18 cellular contexts compared by ENCODE assay signal in the genomic region with DNA sequence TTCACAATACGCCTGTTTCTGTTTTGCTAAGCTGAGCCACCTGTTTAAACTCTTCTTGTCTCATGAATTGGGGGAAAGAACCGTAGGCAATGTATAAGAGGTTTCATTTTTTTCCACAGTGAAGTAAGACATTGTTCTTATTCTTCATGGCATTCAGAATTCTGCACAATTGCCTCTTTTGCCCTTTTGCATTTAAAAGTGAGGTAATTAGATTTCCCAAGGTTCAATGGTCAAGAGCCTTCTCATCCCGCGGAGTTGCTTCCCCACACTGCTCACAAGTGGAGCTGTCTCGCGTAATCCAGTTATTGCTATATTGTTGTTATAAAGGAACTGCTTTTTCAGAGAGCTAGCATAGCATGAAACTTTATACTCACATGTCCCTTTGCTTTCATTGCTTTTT.
"Had no signal": no experiment of that assay in that cellular context is flagged by ENCODE, and none has a peak within 500 bp of the region (broad histone marks: within the 10 kb centered on the region; RNA-seq: fewer than 3 reads in every experiment).

No MANE protein-coding gene starts in this region.

- H3K36me3 ChIP-seq: brain microvascular endothelial cell, lower lobe of right lung, stomach, tibial artery, uterus had no signal

- H3K9me3 Mint-ChIP-seq: activated naive CD4-positive, alpha-beta T cell treated with anti-CD3 and anti-CD28 coated beads, Interleukin-2, amount 50 U/mL, for 24 hours; immature natural killer cell; naive B cell had no signal

- H3K4me1 ChIP-seq: lower lobe of right lung, psoas muscle, stomach, tibial artery, uterus had no signal

- DNase-seq: activated CD4-positive, alpha-beta T cell treated with anti-CD3 and anti-CD28 coated beads, Interleukin-2, amount 50 U/mL, for 4 hours; activated effector memory CD4-positive, alpha-beta T cell treated with Interleukin-2 at 50 U/mL for 16 hours; activated T-cell treated with anti-CD3 and anti-CD28 coated beads, Interleukin-2, amount 50 U/mL, for 24 hours; amniotic stem cell; brain microvascular endothelial cell; glutamatergic neuron; immature natural killer cell; lower lobe of right lung; naive B cell; psoas muscle; stimulated activated CD4-positive, alpha-beta T cell treated with anti-CD3 and anti-CD28 coated beads, Interleukin-15, amount 100 ng/mL, for 24 hours; stimulated activated CD4-positive, alpha-beta T cell treated with anti-CD3 and anti-CD28 coated beads, Interleukin-4, amount 100 ng/mL, for 24 hours; stomach; T-helper 17 cell; tibial artery; uterus had no signal

- H3K27ac ChIP-seq: brain microvascular endothelial cell, lower lobe of right lung, psoas muscle, stomach, tibial artery, uterus had no signal

- H3K4me3 ChIP-seq: lower lobe of right lung, psoas muscle, stomach, tibial artery, uterus had no signal

- H3K27ac Mint-ChIP-seq: activated naive CD4-positive, alpha-beta T cell treated with anti-CD3 and anti-CD28 coated beads, Interleukin-2, amount 50 U/mL, for 24 hours; activated T-cell treated with anti-CD3 and anti-CD28 coated beads, Interleukin-2, amount 50 U/mL, for 24 hours; immature natural killer cell; T-helper 17 cell had no signal

- H3K27me3 ChIP-seq: brain microvascular endothelial cell, stomach, tibial artery, uterus had no signal

- H3K4me1 Mint-ChIP-seq: T-helper 17 cell had no signal

- ATAC-seq: esophagus mucosa, lower lobe of right lung, psoas muscle, T-helper 17 cell had no signal

- H3K27me3 Mint-ChIP-seq: activated naive CD4-positive, alpha-beta T cell treated with anti-CD3 and anti-CD28 coated beads, Interleukin-2, amount 50 U/mL, for 24 hours; activated T-cell treated with anti-CD3 and anti-CD28 coated beads, Interleukin-2, amount 50 U/mL, for 24 hours; naive B cell; T-helper 17 cell had no signal

- H3K9me3 ChIP-seq: lower lobe of right lung, psoas muscle, stomach, tibial artery, uterus had no signal

- H3K4me3 Mint-ChIP-seq: activated naive CD4-positive, alpha-beta T cell treated with anti-CD3 and anti-CD28 coated beads, Interleukin-2, amount 50 U/mL, for 24 hours; activated T-cell treated with anti-CD3 and anti-CD28 coated beads, Interleukin-2, amount 50 U/mL, for 24 hours; immature natural killer cell; naive B cell; T-helper 17 cell had no signal
